8 cellular contexts compared by ENCODE assay signal in genomic region chrX:132612990-132613564, GRCh38.
DNase-seq lines count a peak whose midpoint lies in the region; ATAC-seq and TF ChIP-seq lines count a peak whose summit lies in the region.

No MANE protein-coding gene starts in this region.

- no peaks in the 10 kb centered on the region for H3K9me3 Mint-ChIP-seq in activated naive CD4-positive, alpha-beta T cell treated with anti-CD3 and anti-CD28 coated beads, Interleukin-2, amount 10 ng/mL, durations not matched to agents 7 days and 5 days

- TF ChIP-seq CTCF in GM10266 (IDR thresholded peaks at IDR 0.05; ENCODE audit: control insufficient read depth, insufficient read depth, low read depth, missing control alignments) = peak; percentile 65
- TF ChIP-seq CTCF in Panc1 (IDR thresholded peaks at IDR 0.05) = peak; percentile 74

- H3K9me3 ChIP-seq in Panc1 (ENCODE audit: control insufficient read depth, insufficient read depth, low read depth, low read length) = no peaks in the 10 kb centered on the region

- H3K4me3 ChIP-seq in Panc1 (ENCODE audit: low read depth in 2 of 2, low read length in 2 of 2) = no peak overlapping the region

- ATAC-seq in HG03095 (IDR thresholded peaks at IDR 0.05; ENCODE audit: unreplicated experiment) (peak; percentile 68), Panc1 (peak; percentile 62; the same call in 1 of the 2 replicates), left ventricle myocardium superior (no peak)

- H3K36me3 ChIP-seq in Panc1 (ENCODE audit: control insufficient read depth, insufficient read depth, low read length) = no peaks in the 10 kb centered on the region

- H3K4me1 ChIP-seq in Panc1 (ENCODE audit: control insufficient read depth, insufficient read depth, low read length) = no peaks in the 10 kb centered on the region

- H3K27me3 ChIP-seq in Panc1 (ENCODE audit: control insufficient read depth, insufficient read depth, low read length) = no peaks in the 10 kb centered on the region

- no peaks in the 10 kb centered on the region for H3K4me1 Mint-ChIP-seq in activated naive CD4-positive, alpha-beta T cell treated with anti-CD3 and anti-CD28 coated beads, Interleukin-2, amount 10 ng/mL, durations not matched to agents 7 days and 5 days

- no peak overlapping the region for H3K27ac Mint-ChIP-seq in activated naive CD4-positive, alpha-beta T cell treated with anti-CD3 and anti-CD28 coated beads, Interleukin-2, amount 10 ng/mL, durations not matched to agents 7 days and 5 days

- H3K4me3 Mint-ChIP-seq in activated naive CD4-positive, alpha-beta T cell treated with anti-CD3 and anti-CD28 coated beads, Interleukin-2, amount 10 ng/mL, durations not matched to agents 7 days and 5 days = no peak overlapping the region

- intact Hi-C loops in Panc1 (cut with micrococcal nuclease; ENCODE audit: unreplicated experiment) (loop anchor here (2.0 kb wide), 1 partner anchor 320 kb away; no protein-coding TSS in a partner anchor), left ventricle myocardium superior (cut with micrococcal nuclease) (loop anchor here (10.0 kb wide), 1 partner anchor 318 kb away; no protein-coding TSS in a partner anchor)

- peak; percentile 7 for DNase-seq in GM10266 (ENCODE audit: extremely low spot score)
- no peak for DNase-seq in Panc1 (ENCODE audit: low read depth, low spot score)
- peak; percentile 55 for DNase-seq in activated naive CD4-positive, alpha-beta T cell treated with anti-CD3 and anti-CD28 coated beads, Interleukin-2, amount 10 ng/mL, durations not matched to agents 7 days and 5 days
- DNase-seq in left ventricle myocardium superior = peak; percentile 61
- peak; percentile 26 for DNase-seq in stimulated activated CD4-positive, alpha-beta T cell treated with anti-CD3 and anti-CD28 coated beads, Interleukin-12 subunit alpha, Interleukin-12 subunit beta, amount 100 ng/mL, for 4 hours
- DNase-seq in foreskin melanocyte = no peak
- DNase-seq in cerebellar nuclear complex (lab: John Stamatoyannopoulos, UW) = no peak

- peaks cover 3% of the 10 kb centered on the region for H3K27me3 Mint-ChIP-seq in activated naive CD4-positive, alpha-beta T cell treated with anti-CD3 and anti-CD28 coated beads, Interleukin-2, amount 10 ng/mL, durations not matched to agents 7 days and 5 days

- in situ Hi-C loops in Panc1 (cut with HindIII; ENCODE audit: low pct_unique_long_range_greater_than_20kb, low sequenced_read_pairs) = no loop called here

- no peak overlapping the region for H3K27ac ChIP-seq in Panc1 (ENCODE audit: low read length)

- no peaks in the 10 kb centered on the region for H3K36me3 Mint-ChIP-seq in activated naive CD4-positive, alpha-beta T cell treated with anti-CD3 and anti-CD28 coated beads, Interleukin-2, amount 10 ng/mL, durations not matched to agents 7 days and 5 days

- POLR2A ChIA-PET in Panc1 (lab: Charles Lee) = no interaction called here

- CTCF ChIA-PET in Panc1 (lab: Charles Lee) = interaction anchor here (0.8 to 1.5 kb wide), 2 partner anchors 392 to 772 kb away, joined by 4 to 5 read pairs; no protein-coding TSS in a partner anchor
- CTCF ChIA-PET in activated naive CD4-positive, alpha-beta T cell treated with anti-CD3 and anti-CD28 coated beads, Interleukin-2, amount 10 ng/mL, durations not matched to agents 7 days and 5 days (lab: Charles Lee) = interaction anchor here (0.8 to 4.3 kb wide), 13 partner anchors 9 to 785 kb away, joined by 3 to 49 read pairs (median 4); no protein-coding TSS in a partner anchor

- BruUV-seq in Panc1 (replicated peaks; lab: Mats Ljungman, UMichigan) = no TSS peak

Comparison
In these comparisons a context has a peak if more than half of its experiments do, and no peak if none do; other contexts are left out.
1. DNase-seq: peak in GM10266 (single experiment), activated naive CD4-positive, alpha-beta T cell treated with anti-CD3 and anti-CD28 coated beads, Interleukin-2, amount 10 ng/mL, durations not matched to agents 7 days and 5 days (single experiment), left ventricle myocardium superior (single experiment) and stimulated activated CD4-positive, alpha-beta T cell treated with anti-CD3 and anti-CD28 coated beads, Interleukin-12 subunit alpha, Interleukin-12 subunit beta, amount 100 ng/mL, for 4 hours (single experiment); none in Panc1 (single experiment), foreskin melanocyte (single experiment) and cerebellar nuclear complex (0 of 2).